27 cellular contexts compared by ENCODE assay signal in the genomic region with DNA sequence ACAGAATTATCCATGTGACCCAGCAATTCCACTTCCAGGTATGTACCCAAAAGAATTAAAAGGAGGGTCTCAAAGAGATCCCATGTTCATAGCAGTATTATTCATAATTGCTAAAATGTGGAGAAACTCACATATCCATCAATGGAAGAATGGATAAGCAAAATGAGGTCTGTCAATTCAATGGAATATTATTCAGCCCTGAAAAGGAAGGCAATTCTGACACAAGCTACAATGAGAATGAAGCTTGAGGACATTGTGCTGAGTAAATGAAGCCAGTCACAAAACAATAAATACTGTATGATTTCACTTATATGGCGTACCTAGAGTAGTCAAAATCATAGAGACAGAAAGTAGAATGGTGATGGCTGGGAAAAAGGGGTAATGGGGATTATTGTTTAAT.
"Had no signal": no experiment of that assay in that cellular context is flagged by ENCODE, and none has a peak within 500 bp of the region (broad histone marks: within the 10 kb centered on the region; RNA-seq: fewer than 3 reads in every experiment).

No MANE protein-coding gene starts in this region.

- H3K27ac ChIP-seq: stomach, suprapubic skin, testis, thoracic aorta, thyroid gland, tibial artery, tibial nerve, transverse colon, upper lobe of left lung, upper lobe of right lung, uterus, vagina had no signal

- H3K9me3 ChIP-seq: stomach, suprapubic skin, testis, thoracic aorta, thyroid gland, tibial artery, tibial nerve, transverse colon, upper lobe of left lung, upper lobe of right lung, uterus, vagina had no signal

- FAIRE-seq: urothelium cell line had no signal

- ATAC-seq: stimulated activated effector memory CD8-positive, alpha-beta T cell treated with anti-CD3 and anti-CD28 coated beads, Interleukin-12 subunit alpha, Interleukin-12 subunit beta, amount 100 ng/mL, for 72 hours; stimulated activated memory B cell treated with anti-CD40 and anti-IgM and Interleukin-4, amounts not matched to agents 10 μg/mL and 1 μg/mL and 100 μg/mL, for 72 hours; stimulated activated naive B cell treated with anti-CD40 and anti-IgM and Interleukin-4, amounts not matched to agents 10 μg/mL and 1 μg/mL and 100 μg/mL, for 72 hours; stimulated activated naive CD8-positive, alpha-beta T cell treated with anti-CD3 and anti-CD28 coated beads, Interleukin-15, amount 100 ng/mL, for 72 hours; stimulated activated naive CD8-positive, alpha-beta T cell treated with anti-CD3 and anti-CD28 coated beads, Interleukin-15, Interleukin-2, amounts not matched to agents 100 U/mL and 50 U/mL, for 24 hours; upper lobe of right lung had no signal

- H3K4me1 ChIP-seq: stomach, testis, thyroid gland, tibial artery, tibial nerve, transverse colon, upper lobe of left lung, upper lobe of right lung, uterus, vagina had no signal

- H3K36me3 ChIP-seq: stomach, suprapubic skin, thoracic aorta, thyroid gland, tibial artery, tibial nerve, transverse colon, upper lobe of left lung, upper lobe of right lung, uterus, vagina had no signal

- H3K4me3 ChIP-seq: stomach, suprapubic skin, testis, thoracic aorta, thyroid gland, tibial artery, tibial nerve, transverse colon, upper lobe of left lung, upper lobe of right lung, uterus, vagina had no signal

- H3K27me3 ChIP-seq: stomach, suprapubic skin, testis, thyroid gland, tibial nerve, transverse colon, upper lobe of left lung, upper lobe of right lung, uterus, vagina had no signal

- DNase-seq: stimulated activated CD4-positive, alpha-beta T cell treated with anti-CD3 and anti-CD28 coated beads, Interleukin-2, amount 100 ng/mL, for 48 hours; stimulated activated CD4-positive, alpha-beta T cell treated with anti-CD3 and anti-CD28 coated beads, Interleukin-4, amount 100 ng/mL, for 1 hour; stimulated activated CD4-positive, alpha-beta T cell treated with anti-CD3 and anti-CD28 coated beads, Interleukin-4, amount 100 ng/mL, for 24 hours; stimulated activated CD4-positive, alpha-beta T cell treated with anti-CD3 and anti-CD28 coated beads, Interleukin-4, amount 100 ng/mL, for 4 hours; stimulated activated CD8-positive, alpha-beta memory T cell treated with anti-CD3 and anti-CD28 coated beads, Interleukin-4, amount 100 ng/mL, for 48 hours; stimulated activated naive B cell treated with anti-CD40 and anti-IgM and Interleukin-4, amounts not matched to agents 10 μg/mL and 1 μg/mL and 100 μg/mL, for 72 hours; stimulated activated naive CD4-positive, alpha-beta T cell; stimulated activated naive CD4-positive, alpha-beta T cell treated with Interleukin-2 at 50 U/mL for 16 hours; stimulated activated naive CD8-positive, alpha-beta T cell treated with anti-CD3 and anti-CD28 coated beads, Interleukin-15, amount 100 ng/mL, for 72 hours; stimulated activated naive CD8-positive, alpha-beta T cell treated with anti-CD3 and anti-CD28 coated beads, Interleukin-15, Interleukin-2, amounts not matched to agents 100 U/mL and 50 U/mL, for 24 hours; stomach; substantia nigra; testis; thyroid gland; transverse colon; trophoblast cell; upper lobe of left lung; uterus had no signal
